In the genomic region with DNA sequence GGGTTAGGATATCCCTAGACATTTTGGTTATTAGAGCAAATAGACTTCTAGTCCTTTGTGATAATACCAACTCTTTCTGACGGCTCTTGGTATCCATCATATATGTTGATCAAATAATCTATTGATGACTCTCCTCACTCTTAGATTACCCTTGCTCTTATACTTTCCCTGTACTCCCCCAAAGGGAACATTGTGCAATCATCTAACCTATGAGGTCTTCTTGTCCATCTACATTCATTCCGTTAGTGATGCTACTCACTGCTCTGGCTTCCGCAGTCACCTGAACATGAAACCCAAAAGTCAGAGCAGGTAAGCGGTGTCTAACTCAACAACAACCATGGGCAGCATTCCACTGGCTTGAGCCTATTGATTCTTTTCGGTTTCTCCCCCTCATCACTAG, we compare ENCODE assay signal across 4 cellular contexts.
"Had no signal": no experiment of that assay in that cellular context is flagged by ENCODE, and none has a peak within 500 bp of the region (broad histone marks: within the 10 kb centered on the region; RNA-seq: fewer than 3 reads in every experiment).

No MANE protein-coding gene starts in this region.

- ATAC-seq: GM23338, K562 had no signal

- H3K4me1 Mint-ChIP-seq: GM23338 had no signal

- H2AFZ ChIP-seq: GM23338 had no signal

- DNase-seq: H9, KG1 had no signal

- H3K4me3 Mint-ChIP-seq: GM23338, H9 had no signal

- H3K4me2 ChIP-seq: GM23338 had no signal

- H3K27ac Mint-ChIP-seq: GM23338, H9 had no signal

- H3K9me3 Mint-ChIP-seq: GM23338, H9 had no signal

- H3K4me3 ChIP-seq: GM23338, K562 had no signal
